ENCODE assay signal across 13 cellular contexts in the genomic region with DNA sequence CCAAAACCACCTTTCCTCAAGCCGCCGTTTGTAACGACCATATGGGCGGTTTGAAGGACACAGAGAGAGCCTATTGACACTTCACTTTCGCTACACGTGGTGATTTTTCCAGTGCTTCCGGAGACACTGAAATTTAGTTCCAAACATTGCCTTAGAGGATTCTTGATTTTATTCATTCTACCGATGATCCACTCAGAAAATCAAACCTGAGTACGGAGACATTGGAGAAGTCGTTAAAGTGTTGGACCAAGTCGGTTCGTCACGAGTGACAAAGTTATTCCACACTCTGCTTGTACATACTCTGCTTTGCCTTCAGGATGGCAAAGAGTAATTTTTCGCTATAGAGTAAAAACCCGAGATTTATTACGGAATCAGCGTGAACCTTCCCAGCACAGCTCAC. TPM values are rescaled to one million over a fixed set of nuclear protein-coding genes. Genes with fewer than 3 reads are reported as not detected.
A peak's percentile ranks its signal among the peaks of the same experiment; 100 is the strongest.
DNase-seq lines count a peak whose midpoint lies in the region; ATAC-seq and TF ChIP-seq lines count a peak whose summit lies in the region.
"Not testable (repeated sequence)": the region's sequence is repeated elsewhere in the genome, so short reads cannot be mapped to it uniquely, and the experiment has no call there.
"Had no signal": no experiment of that assay in that cellular context is flagged by ENCODE, and none has a peak within 500 bp of the region (broad histone marks: within the 10 kb centered on the region; RNA-seq: fewer than 3 reads in every experiment).

No MANE protein-coding gene starts in this region.

- H3K4me3 Mint-ChIP-seq in natural killer cell: not testable (repeated sequence)

- H3K9ac ChIP-seq in IMR-90 (ENCODE audit: low read depth, low read length): not testable (repeated sequence)

- H2BK15ac ChIP-seq in IMR-90 (ENCODE audit: low read depth, low read length): not testable (repeated sequence)

- CTCF ChIA-PET in IMR-90 (lab: Yijun Ruan, JAX): not testable (repeated sequence)

- H2AK5ac ChIP-seq in IMR-90 (ENCODE audit: low read depth, low read length): not testable (repeated sequence)

- not testable (repeated sequence) for H3K27ac Mint-ChIP-seq in natural killer cell

- H3K9me3 Mint-ChIP-seq in natural killer cell: not testable (repeated sequence)

- H4K5ac ChIP-seq in IMR-90 (ENCODE audit: low read depth, low read length): not testable (repeated sequence)

- not testable (repeated sequence) for H3K27ac ChIP-seq in IMR-90 (ENCODE audit: insufficient read depth, low read length); adrenal gland; right atrium auricular region; spleen; aorta (ENCODE audit: low read depth in 1 of 2, low read length in 2 of 2)

- not testable (repeated sequence) for TF ChIP-seq POLR2A in IMR-90 (IDR thresholded peaks at IDR 0.05; ENCODE audit: low read depth, low read length); adrenal gland (IDR thresholded peaks at IDR 0.05); spleen (IDR thresholded peaks at IDR 0.05)

- DNase-seq in IMR-90 (peak; percentile 3), adrenal gland (peak; percentile 12 to 72 (median 34)), epithelial cell of esophagus (ENCODE audit: low read depth) (peak; percentile 2), right atrium auricular region (ENCODE audit: low spot score) (peak; percentile 72), natural killer cell (peak; percentile 18), spleen (peak; percentile 78), aorta (peak; percentile 59 to 76)
- DNase-seq in activated CD4-positive, alpha-beta T cell treated with anti-CD3 and anti-CD28 coated beads for 48 hours: peak; percentile 4

- not testable (repeated sequence) for H3K4me1 ChIP-seq in IMR-90 (ENCODE audit: control insufficient read depth, insufficient read depth, low read length); adrenal gland (replicated peaks in 1 of 2); right atrium auricular region; spleen; aorta (ENCODE audit: control insufficient read depth in 1 of 2, insufficient read depth in 2 of 2, low read length in 2 of 2)

- H4K8ac ChIP-seq in IMR-90 (ENCODE audit: low read depth in 2 of 2, low read length in 2 of 2): not testable (repeated sequence)

- WGBS in IMR-90 (ENCODE audit: extremely low coverage in 2 of 2, insufficient read length in 1 of 2), 2 experiments: no CpG with 5 or more reads among the region's 17 CpGs
- whole genome bisulfite sequencing in adrenal gland, 4 donors: 86 to 88% (median 87%) methylated on average over 9 to 17 of the region's 17 CpGs
- WGBS in spleen, 5 donors: 89 to 98% (median 92%) methylated on average over 9 to 14 of the region's 17 CpGs
- WGBS in aorta, 2 donors: 92 to 95% methylated on average over 9 of the region's 17 CpGs

- not testable (repeated sequence) for H3K36me3 Mint-ChIP-seq in natural killer cell

- TF ChIP-seq RAD21 in IMR-90 (IDR thresholded peaks at IDR 0.05; ENCODE audit: low read length): not testable (repeated sequence)

- not testable (repeated sequence) for H3K4me1 Mint-ChIP-seq in natural killer cell

- not testable (repeated sequence) for H3K27me3 Mint-ChIP-seq in natural killer cell (ENCODE audit: low read depth in 2 of 2)

- H3K4me3 ChIP-seq in IMR-90 (ENCODE audit: insufficient read depth, low read depth, low read length); adrenal gland; epithelial cell of esophagus (ENCODE audit: low read length); right atrium auricular region; spleen; aorta (ENCODE audit: low read length in 2 of 2): not testable (repeated sequence)

- H2AK9ac ChIP-seq in IMR-90 (replicated peaks; ENCODE audit: low read depth, low read length, poor library complexity): not testable (repeated sequence)

- POLR2A ChIA-PET in IMR-90 (lab: Charles Lee; ENCODE audit: unreplicated experiment): not testable (repeated sequence)

- H2BK20ac ChIP-seq in IMR-90 (ENCODE audit: low read depth, low read length): not testable (repeated sequence)

- not testable (repeated sequence) for H3K27me3 ChIP-seq in IMR-90 (ENCODE audit: control insufficient read depth, insufficient read depth, low read length); adrenal gland; right atrium auricular region; spleen (replicated peaks in 1 of 7); aorta (ENCODE audit: control insufficient read depth in 1 of 2, insufficient read depth in 2 of 2, low read length in 1 of 2)

- not testable (repeated sequence) for H4K91ac ChIP-seq in IMR-90 (ENCODE audit: insufficient read depth, low read depth, low read length)

- H3K56ac ChIP-seq in IMR-90 (ENCODE audit: extremely low read depth, insufficient read depth, low read length): not testable (repeated sequence)

- BruUV-seq in IMR-90 (replicated peaks; lab: Mats Ljungman, UMichigan): not testable (repeated sequence)

- H3K4ac ChIP-seq in IMR-90 (ENCODE audit: low read depth, low read length): not testable (repeated sequence)

- H4K20me1 ChIP-seq in IMR-90 (ENCODE audit: insufficient read depth, low read length): not testable (repeated sequence)

- not testable (repeated sequence) for H3K36me3 ChIP-seq in IMR-90 (ENCODE audit: control insufficient read depth, insufficient read depth, low read length); adrenal gland (replicated peaks in 1 of 2); right atrium auricular region; spleen; aorta (ENCODE audit: control insufficient read depth in 1 of 2, insufficient read depth in 2 of 2, low read length in 1 of 2)

- H3K4me2 ChIP-seq in IMR-90 (ENCODE audit: low read depth, low read length): not testable (repeated sequence)

- dilution Hi-C loops in IMR-90 (cut with HindIII; ENCODE audit: low sequenced_read_pairs, unreplicated experiment): not testable (repeated sequence)

- not testable (repeated sequence) for H3K23ac ChIP-seq in IMR-90 (ENCODE audit: low read depth, low read length)

- not testable (repeated sequence) for H3K9me3 ChIP-seq in IMR-90 (ENCODE audit: control insufficient read depth, insufficient read depth, low read length); adrenal gland (replicated peaks in 1 of 3); right atrium auricular region; spleen; aorta (ENCODE audit: control insufficient read depth, low read length)

- ATAC-seq in IMR-90 (ENCODE audit: low read depth); natural killer cell; aorta (ENCODE audit: low FRiP score): not testable (repeated sequence)

- not testable (repeated sequence) for H3K14ac ChIP-seq in IMR-90 (replicated peaks; ENCODE audit: low read depth, low read length)

- intact Hi-C loops in IMR-90 (cut with micrococcal nuclease); adrenal gland (cut with DNase I); natural killer cell (cut with micrococcal nuclease); spleen (cut with DNase I; ENCODE audit: low total_unique reads); aorta (cut with DNase I): not testable (repeated sequence)

- H3K9me1 ChIP-seq in IMR-90 (ENCODE audit: insufficient read depth, low read length): not testable (repeated sequence)

- H2BK120ac ChIP-seq in IMR-90 (ENCODE audit: low read depth, low read length): not testable (repeated sequence)

- H2AFZ ChIP-seq in IMR-90 (replicated peaks; ENCODE audit: low read length, poor library complexity): not testable (repeated sequence)

- not testable (repeated sequence) for TF ChIP-seq CTCF in IMR-90 (conservative IDR thresholded peaks at IDR 0.05; ENCODE audit: low read depth, low read length); adrenal gland (IDR thresholded peaks at IDR 0.05); epithelial cell of esophagus (IDR thresholded peaks at IDR 0.05; ENCODE audit: insufficient read depth, low read depth, low read length, missing control alignments); right atrium auricular region (IDR thresholded peaks at IDR 0.05); natural killer cell (IDR thresholded peaks at IDR 0.05); spleen (IDR thresholded peaks at IDR 0.05 in 8 of 11, conservative IDR thresholded peaks at IDR 0.05 in 3 of 11)

- H3K18ac ChIP-seq in IMR-90 (ENCODE audit: low read depth, low read length): not testable (repeated sequence)

- not testable (repeated sequence) for H2BK5ac ChIP-seq in IMR-90 (ENCODE audit: low read depth, low read length, poor library complexity, severe bottlenecking)

- in situ Hi-C loops in IMR-90 (cut with MboI; ENCODE audit: low sequenced_read_pairs): not testable (repeated sequence)

- H3K79me1 ChIP-seq in IMR-90 (ENCODE audit: low read depth in 1 of 2, low read length in 2 of 2): not testable (repeated sequence)

RNA-seq across cellular contexts. Expression of a gene that starts 1.5 kb away (rescaled TPM):
- total RNA-seq in IMR-90 (2012; rRNA removed) (not detected in 2 replicates), adrenal gland (not detected), right atrium auricular region (not detected), natural killer cell (not detected), spleen (not detected), aorta (not detected)
- polyA plus RNA-seq in IMR-90 (2012; rRNA removed) (not detected in 2 replicates), adrenal gland (not detected), spleen (not detected), aorta (not detected)
- not detected in 2 replicates for polyA plus RNA-seq in IMR-90 (2012; cell fraction: cytosol; rRNA removed)
- polyA plus RNA-seq in IMR-90 (2012; cell fraction: nucleus; rRNA removed; ENCODE audit: low replicate concordance): not detected in 2 replicates
- total RNA-seq: CD4-positive, alpha-beta memory T cell; mesenteric fat pad; Right ventricle myocardium inferior; temporal lobe had no signal
- polyA plus RNA-seq: CD4-positive, alpha-beta memory T cell; keratinocyte had no signal

RNA-seq across cellular contexts. Expression of a gene that starts 2.0 kb away (rescaled TPM):
- total RNA-seq in IMR-90 (2012; rRNA removed) (not detected in 2 replicates), adrenal gland (not detected), right atrium auricular region (not detected), natural killer cell (not detected), spleen (not detected), aorta (not detected)
- polyA plus RNA-seq in IMR-90 (2012; rRNA removed) (not detected in 2 replicates), adrenal gland (not detected), spleen (not detected), aorta (not detected)
- not detected in 2 replicates for polyA plus RNA-seq in IMR-90 (2012; cell fraction: cytosol; rRNA removed)
- not detected in 2 replicates for polyA plus RNA-seq in IMR-90 (2012; cell fraction: nucleus; rRNA removed; ENCODE audit: low replicate concordance)
- total RNA-seq: CD4-positive, alpha-beta memory T cell; mesenteric fat pad; Right ventricle myocardium inferior; temporal lobe had no signal
- polyA plus RNA-seq: CD4-positive, alpha-beta memory T cell; keratinocyte had no signal

RNA-seq across cellular contexts. Expression of a gene that starts 4.9 kb away (rescaled TPM):
- not detected in 2 replicates for total RNA-seq in IMR-90 (2012; rRNA removed)
- not detected in 2 replicates for polyA plus RNA-seq in IMR-90 (2012; rRNA removed)
- not detected in 2 replicates for polyA plus RNA-seq in IMR-90 (2012; cell fraction: cytosol; rRNA removed)
- polyA plus RNA-seq in IMR-90 (2012; cell fraction: nucleus; rRNA removed; ENCODE audit: low replicate concordance): not detected in 2 replicates
- total RNA-seq in adrenal gland: not detected
- polyA plus RNA-seq in adrenal gland: not detected
- not detected for total RNA-seq in right atrium auricular region
- total RNA-seq in natural killer cell: not detected
- not detected for total RNA-seq in spleen
- polyA plus RNA-seq in spleen: not detected
- not detected for total RNA-seq in aorta
- polyA plus RNA-seq in aorta: not detected
- total RNA-seq: CD4-positive, alpha-beta memory T cell; mesenteric fat pad; Right ventricle myocardium inferior; temporal lobe had no signal
- polyA plus RNA-seq: CD4-positive, alpha-beta memory T cell; keratinocyte had no signal

RNA-seq across cellular contexts. Expression of a gene that starts 8.3 kb away (rescaled TPM):
- total RNA-seq in IMR-90 (2012; rRNA removed) (not detected in 2 replicates), adrenal gland (not detected), right atrium auricular region (not detected), natural killer cell (not detected), spleen (not detected), aorta (not detected)
- polyA plus RNA-seq in IMR-90 (2012; rRNA removed) (not detected in 2 replicates), adrenal gland (not detected), spleen (not detected), aorta (not detected)
- polyA plus RNA-seq in IMR-90 (2012; cell fraction: cytosol; rRNA removed): not detected in 2 replicates
- not detected in 2 replicates for polyA plus RNA-seq in IMR-90 (2012; cell fraction: nucleus; rRNA removed; ENCODE audit: low replicate concordance)
- total RNA-seq: CD4-positive, alpha-beta memory T cell; mesenteric fat pad; Right ventricle myocardium inferior; temporal lobe had no signal
- polyA plus RNA-seq: CD4-positive, alpha-beta memory T cell; keratinocyte had no signal

RNA-seq across cellular contexts. Expression of a gene that starts 28.5 kb away (rescaled TPM):
- total RNA-seq in IMR-90 (2012; rRNA removed) (not detected in 2 replicates), adrenal gland (not detected), right atrium auricular region (not detected), natural killer cell (not detected), spleen (not detected), aorta (not detected)
- polyA plus RNA-seq in IMR-90 (2012; rRNA removed) (not detected in 2 replicates), adrenal gland (not detected), spleen (not detected), aorta (not detected)
- not detected in 2 replicates for polyA plus RNA-seq in IMR-90 (2012; cell fraction: cytosol; rRNA removed)
- polyA plus RNA-seq in IMR-90 (2012; cell fraction: nucleus; rRNA removed; ENCODE audit: low replicate concordance): not detected in 2 replicates
- total RNA-seq: CD4-positive, alpha-beta memory T cell; mesenteric fat pad; Right ventricle myocardium inferior; temporal lobe had no signal
- polyA plus RNA-seq: CD4-positive, alpha-beta memory T cell; keratinocyte had no signal

Comparison
In these comparisons a context has a peak if more than half of its experiments do, and no peak if none do; other contexts are left out.
1. DNase-seq: peak in every context shown above with its lines; median percentile 78 in spleen; 72 in right atrium auricular region; 68 in aorta; 34 in adrenal gland; 18 in natural killer cell; 4 in activated CD4-positive, alpha-beta T cell treated with anti-CD3 and anti-CD28 coated beads for 48 hours; 3 in IMR-90; 2 in epithelial cell of esophagus.